8 cellular contexts compared by ENCODE assay signal in genomic region chr15:41116116-41116871, GRCh38. TPM values are rescaled to one million over a fixed set of nuclear protein-coding genes. Genes with fewer than 3 reads are reported as not detected.
DNase-seq lines count a peak whose midpoint lies in the region; ATAC-seq and TF ChIP-seq lines count a peak whose summit lies in the region.

INO80 (minus strand) TSS chr15:41116280; CDS start chr15:41096310, 19,970 bp downstream.

- WGBS in hepatocyte (ENCODE audit: low lambda C conversion rate, missing lambda C conversion rate), result 2% methylated on average over 41 of the region's 61 CpGs

- H3K4me3 ChIP-seq in astrocyte of the cerebellum (ENCODE audit: low read depth, low read length) (peak within 1 kb of the TSS; percentile 98), hepatocyte (peak within 1 kb of the TSS; percentile 62)

- peak within 1 kb of the TSS; percentile 88 for H3K4me2 ChIP-seq in hepatocyte

- no peaks in the 10 kb centered on the region for H4K20me1 ChIP-seq in hepatocyte (ENCODE audit: insufficient read depth, poor library complexity, severe bottlenecking)

- DNase-seq in NCI-H2029 treated with DMSO at 0.1 percent for 48 hours (lab: John Stamatoyannopoulos, UW) (peak; percentile 67), T-helper 9 cell (peak; percentile 94), astrocyte of the cerebellum (ENCODE audit: low read depth) (peak; percentile 96), hepatocyte (ENCODE audit: low spot score) (peak; percentile 99), renal cortical epithelial cell (ENCODE audit: low read depth) (peak; percentile 95), cortex of kidney (lab: John Stamatoyannopoulos, UW) (no peak)

- in situ Hi-C loops in astrocyte of the cerebellum (cut with HindIII; ENCODE audit: low sequenced_read_pairs), result no loop called here

- H3K79me2 ChIP-seq in hepatocyte, result peaks cover 50% of the 10 kb centered on the region

- no peaks in the 10 kb centered on the region for H3K27me3 ChIP-seq in hepatocyte

- H3K27ac ChIP-seq in hepatocyte, result peak within 1 kb of the TSS; percentile 98

- H3K36me3 ChIP-seq in hepatocyte (replicated peaks; ENCODE audit: insufficient read depth, low read depth), result no peaks in the 10 kb centered on the region

- H3K9me3 ChIP-seq in hepatocyte (ENCODE audit: low read depth), result no peaks in the 10 kb centered on the region

- no peak for TF ChIP-seq CTCF in astrocyte of the cerebellum (IDR thresholded peaks at IDR 0.05; ENCODE audit: low read depth, low read length, missing control alignments)
- TF ChIP-seq CTCF in hepatocyte (IDR thresholded peaks at IDR 0.05; ENCODE audit: poor library complexity), result no peak

- no peaks in the 10 kb centered on the region for H3K9me2 ChIP-seq in hepatocyte (replicated peaks; ENCODE audit: insufficient read depth)

- peak within 1 kb of the TSS; percentile 86 for H2AFZ ChIP-seq in hepatocyte

- ATAC-seq in GM18502 (IDR thresholded peaks at IDR 0.05; ENCODE audit: poor library complexity, unreplicated experiment) (peak; percentile 75), HG02973 (IDR thresholded peaks at IDR 0.05; ENCODE audit: unreplicated experiment) (peak; percentile 69)

- H3K4me1 ChIP-seq in hepatocyte (ENCODE audit: insufficient read depth), result peaks cover 11% of the 10 kb centered on the region

RNA-seq across cellular contexts. Expression of gene INO80, which starts in this region (rescaled TPM):
- total RNA-seq in hepatocyte (9.3 and 15.5 TPM in 2 replicates), renal cortical epithelial cell (21.2 and 33.9 TPM in 2 replicates)
- polyA plus RNA-seq in hepatocyte, result 4.5 and 5.2 TPM in 2 replicates
